In the genomic region with DNA sequence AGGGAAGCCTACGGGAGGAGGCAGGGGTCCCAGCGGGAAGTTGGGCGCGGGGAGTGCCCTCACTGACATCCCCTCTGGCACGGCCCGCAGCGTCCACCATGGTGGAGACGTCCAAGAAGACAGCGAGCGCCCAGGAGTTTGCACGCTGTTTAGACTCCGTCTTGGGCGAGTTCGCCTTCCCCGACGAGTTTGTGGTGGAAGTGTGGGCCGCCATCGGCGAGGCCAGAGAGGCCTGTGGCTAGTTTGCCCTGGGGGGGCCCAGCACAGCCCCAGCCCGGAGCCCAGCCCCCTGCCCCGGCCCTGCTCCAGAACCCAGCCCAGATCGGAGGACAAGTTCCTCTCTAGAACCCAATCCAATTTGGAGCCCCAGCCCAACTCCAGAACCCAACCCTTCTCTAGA, we compare ENCODE assay signal across 26 cellular contexts. TPM values are rescaled to one million over a fixed set of nuclear protein-coding genes. Genes with fewer than 3 reads are reported as not detected.
"Had no signal": no experiment of that assay in that cellular context is flagged by ENCODE, and none has a peak within 500 bp of the region (broad histone marks: within the 10 kb centered on the region; RNA-seq: fewer than 3 reads in every experiment).

No MANE protein-coding gene starts in this region.

- H3K36me3 Mint-ChIP-seq: immature natural killer cell, mesothelial cell of epicardium had no signal

- H3K27ac Mint-ChIP-seq: endodermal cell, immature natural killer cell, mesothelial cell of epicardium had no signal

- H3K4me2 ChIP-seq: hepatocyte had no signal

- DNase-seq: dermis blood vessel endothelial cell; dorsolateral prefrontal cortex; effector CD4-positive, alpha-beta T cell; effector memory CD4-positive, alpha-beta T cell; endodermal cell; erythroblast; esophagus squamous epithelium; foreskin fibroblast; foreskin melanocyte; gastrocnemius medialis; heart left ventricle; hypothalamus; immature natural killer cell; islet precursor cell; kidney; kidney glomerular epithelial cell; left lung; left ventricle myocardium superior; lower lobe of right lung; mesenchymal stem cell; mucosa of descending colon had no signal

- H3K4me3 ChIP-seq: coronary artery, dorsolateral prefrontal cortex, esophagus squamous epithelium, gastrocnemius medialis, heart left ventricle, hepatocyte, left lung, lower lobe of right lung, mucosa of descending colon had no signal

- H3K4me3 Mint-ChIP-seq: endodermal cell, immature natural killer cell, mesothelial cell of epicardium had no signal

- H2AFZ ChIP-seq: hepatocyte had no signal

- H3K9me3 ChIP-seq: gastrocnemius medialis, heart left ventricle, left lung, lower lobe of right lung, mucosa of descending colon had no signal

- H3K4me1 Mint-ChIP-seq: endodermal cell, mesothelial cell of epicardium had no signal

- H3K9me3 Mint-ChIP-seq: immature natural killer cell, mesothelial cell of epicardium had no signal

- ATAC-seq: esophagus mucosa, gastrocnemius medialis, heart left ventricle, left lung, left ventricle myocardium superior, lower lobe of right lung, mucosa of descending colon had no signal

- H3K36me3 ChIP-seq: esophagus squamous epithelium, gastrocnemius medialis, heart left ventricle, left lung, lower lobe of right lung had no signal

- H3K27ac ChIP-seq: coronary artery, dorsolateral prefrontal cortex, epithelial cell of prostate, esophagus squamous epithelium, gastrocnemius medialis, heart left ventricle, hepatocyte, left lung, lower lobe of right lung had no signal

- H3K79me2 ChIP-seq: hepatocyte had no signal

RNA-seq across cellular contexts. Expression of gene GIPC3, which starts 4.7 kb away (rescaled TPM):
- total RNA-seq: hepatocyte had no signal
